16 cellular contexts compared by ENCODE assay signal in the genomic region with DNA sequence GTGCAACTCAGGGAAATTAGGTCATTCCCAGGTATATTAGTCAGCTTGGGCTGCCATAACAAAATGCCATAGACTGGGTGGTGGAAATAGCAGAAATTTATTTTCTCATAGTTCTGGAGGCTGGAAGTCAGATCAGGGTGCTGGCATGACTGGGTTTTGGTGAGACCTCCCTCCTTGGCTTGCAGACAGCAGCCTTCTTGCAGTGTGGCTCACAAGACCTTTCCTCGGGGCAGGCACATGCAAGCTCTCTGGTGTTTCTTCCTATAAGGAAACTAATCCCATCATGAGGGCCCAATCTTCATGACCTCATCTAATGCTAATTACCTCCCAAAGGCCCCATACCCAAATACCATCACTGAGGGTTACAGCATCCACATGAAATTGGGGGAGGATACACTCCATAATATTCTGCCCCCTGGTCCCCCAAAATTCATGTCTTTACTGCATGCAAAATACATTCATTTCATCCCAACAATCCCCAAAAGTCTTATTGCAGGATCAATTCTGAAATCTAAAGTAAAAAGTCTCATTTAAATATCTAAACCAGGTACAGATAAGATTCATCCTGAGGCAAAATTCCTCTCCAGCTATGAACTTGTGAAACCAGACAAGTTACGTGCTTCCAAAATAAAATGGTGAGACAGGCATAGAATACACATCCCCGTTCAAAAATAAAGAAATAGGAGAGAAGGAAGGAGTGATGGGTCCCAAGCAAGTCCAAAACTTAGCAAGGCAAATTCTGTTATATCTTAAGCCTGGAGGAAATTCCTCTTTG.
"Had no signal": no experiment of that assay in that cellular context is flagged by ENCODE, and none has a peak within 500 bp of the region (broad histone marks: within the 10 kb centered on the region; RNA-seq: fewer than 3 reads in every experiment).

No MANE protein-coding gene starts in this region.

- H3K36me3 Mint-ChIP-seq: naive thymus-derived CD8-positive, alpha-beta T cell; stimulated activated naive B cell treated with anti-CD40 and anti-IgM and Interleukin-4, amounts not matched to agents 10 μg/mL and 1 μg/mL and 100 μg/mL, for 72 hours had no signal

- H3K4me3 Mint-ChIP-seq: naive thymus-derived CD8-positive, alpha-beta T cell; stimulated activated naive B cell treated with anti-CD40 and anti-IgM and Interleukin-4, amounts not matched to agents 10 μg/mL and 1 μg/mL and 100 μg/mL, for 72 hours; stimulated activated naive CD8-positive, alpha-beta T cell treated with anti-CD3 and anti-CD28 coated beads, Interleukin-15, amount 100 ng/mL, for 72 hours had no signal

- H3K9me3 Mint-ChIP-seq: naive thymus-derived CD8-positive, alpha-beta T cell; stimulated activated naive B cell treated with anti-CD40 and anti-IgM and Interleukin-4, amounts not matched to agents 10 μg/mL and 1 μg/mL and 100 μg/mL, for 72 hours; stimulated activated naive CD8-positive, alpha-beta T cell treated with anti-CD3 and anti-CD28 coated beads, Interleukin-15, amount 100 ng/mL, for 72 hours had no signal

- H3K27me3 ChIP-seq: gastrocnemius medialis, sigmoid colon, testis had no signal

- H3K4me1 Mint-ChIP-seq: naive thymus-derived CD8-positive, alpha-beta T cell; stimulated activated naive B cell treated with anti-CD40 and anti-IgM and Interleukin-4, amounts not matched to agents 10 μg/mL and 1 μg/mL and 100 μg/mL, for 72 hours; stimulated activated naive CD8-positive, alpha-beta T cell treated with anti-CD3 and anti-CD28 coated beads, Interleukin-15, amount 100 ng/mL, for 72 hours had no signal

- DNase-seq: dermis blood vessel endothelial cell; gastrocnemius medialis; heart right ventricle; hypothalamus; kidney glomerular epithelial cell; mammary epithelial cell; mucosa of descending colon; naive thymus-derived CD8-positive, alpha-beta T cell; sigmoid colon; stimulated activated CD4-positive, alpha-beta T cell treated with anti-CD3 and anti-CD28 coated beads, Interleukin-2, amount 100 ng/mL, for 24 hours; stimulated activated CD4-positive, alpha-beta T cell treated with anti-CD3 and anti-CD28 coated beads, Interleukin-4, amount 100 ng/mL, for 4 hours; stimulated activated naive B cell treated with anti-CD40 and anti-IgM and Interleukin-4, amounts not matched to agents 10 μg/mL and 1 μg/mL and 100 μg/mL, for 72 hours; stimulated activated naive CD8-positive, alpha-beta T cell treated with anti-CD3 and anti-CD28 coated beads, Interleukin-15, amount 100 ng/mL, for 72 hours; testis had no signal

- H3K27ac Mint-ChIP-seq: stimulated activated naive B cell treated with anti-CD40 and anti-IgM and Interleukin-4, amounts not matched to agents 10 μg/mL and 1 μg/mL and 100 μg/mL, for 72 hours; stimulated activated naive CD8-positive, alpha-beta T cell treated with anti-CD3 and anti-CD28 coated beads, Interleukin-15, amount 100 ng/mL, for 72 hours had no signal

- ATAC-seq: gastrocnemius medialis; heart right ventricle; mucosa of descending colon; naive thymus-derived CD8-positive, alpha-beta T cell; stimulated activated naive B cell treated with anti-CD40 and anti-IgM and Interleukin-4, amounts not matched to agents 10 μg/mL and 1 μg/mL and 100 μg/mL, for 72 hours; stimulated activated naive CD8-positive, alpha-beta T cell treated with anti-CD3 and anti-CD28 coated beads, Interleukin-15, amount 100 ng/mL, for 72 hours had no signal

- H3K4me1 ChIP-seq: gastrocnemius medialis, heart right ventricle, sigmoid colon, testis had no signal

- H3K36me3 ChIP-seq: gastrocnemius medialis, heart right ventricle, sigmoid colon, tibial nerve had no signal

- H3K27ac ChIP-seq: gastrocnemius medialis, heart right ventricle, sigmoid colon, skin epidermis, testis, tibial nerve had no signal

- H3K9me3 ChIP-seq: gastrocnemius medialis, heart right ventricle, mucosa of descending colon, sigmoid colon, testis, tibial nerve had no signal

- H3K4me3 ChIP-seq: gastrocnemius medialis, heart right ventricle, mucosa of descending colon, sigmoid colon, skin epidermis, testis, tibial nerve had no signal
